ENCODE assay signal across 11 cellular contexts in the genomic region with DNA sequence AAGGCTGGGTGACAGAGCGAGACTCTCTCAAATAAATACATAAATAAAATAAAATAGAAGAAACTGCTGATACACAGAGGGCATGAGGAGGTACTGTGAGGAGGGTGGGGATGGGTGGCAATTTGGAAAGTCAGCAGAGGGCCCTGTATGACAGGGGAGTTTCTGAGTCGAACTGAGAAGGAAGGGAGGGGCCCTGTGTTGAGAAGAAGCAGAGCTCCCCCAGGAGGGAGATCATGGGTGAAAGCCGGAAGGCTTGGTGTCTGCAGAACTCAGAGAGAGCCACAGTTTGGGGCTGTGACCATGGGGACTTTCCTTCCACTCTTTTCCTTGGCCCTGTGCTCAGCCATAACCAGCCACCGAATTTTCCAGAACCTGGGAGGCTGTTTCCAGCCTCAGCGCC. TPM values are rescaled to one million over a fixed set of nuclear protein-coding genes. Genes with fewer than 3 reads are reported as not detected.
DNase-seq lines count a peak whose midpoint lies in the region; ATAC-seq, FAIRE-seq and TF ChIP-seq lines count a peak whose summit lies in the region.
"Had no signal": no experiment of that assay in that cellular context is flagged by ENCODE, and none has a peak within 500 bp of the region (broad histone marks: within the 10 kb centered on the region; RNA-seq: fewer than 3 reads in every experiment).

No MANE protein-coding gene starts in this region.

- TF ChIP-seq RAD21 in HepG2 (CRISPR knock-in tag; IDR thresholded peaks at IDR 0.05): no peak

- H3K9me3 ChIP-seq in esophagus squamous epithelium (no peaks in the 10 kb centered on the region), suprapubic skin (no peaks in the 10 kb centered on the region), HepG2 (ENCODE audit: low read length) (no peaks in the 10 kb centered on the region)

- no peaks in the 10 kb centered on the region for H3K27me3 ChIP-seq in esophagus squamous epithelium
- no peaks in the 10 kb centered on the region for H3K27me3 ChIP-seq in suprapubic skin
- H3K27me3 ChIP-seq in HepG2 (ENCODE audit: control insufficient read depth in 1 of 2, insufficient read depth in 2 of 2, low read length in 2 of 2): peaks cover 2 to 31% of the 10 kb centered on the region in 2 experiments
- H3K27me3 ChIP-seq: neural progenitor cell had no signal

- 61 to 66% methylated on average over 5 of the region's 5 CpGs for WGBS in esophagus squamous epithelium, 2 donors
- 79% methylated on average over 5 of the region's 5 CpGs for WGBS in suprapubic skin
- WGBS in HepG2 (ENCODE audit: low lambda C conversion rate): 51% methylated on average over 5 of the region's 5 CpGs

- H3K27ac ChIP-seq in esophagus squamous epithelium (peak overlapping the region; percentile 77 to 86 (median 81)), suprapubic skin (peak overlapping the region; percentile 43), HepG2 (ENCODE audit: extremely low read length, insufficient read depth, low read length) (no peak overlapping the region)
- H3K27ac ChIP-seq: neural progenitor cell had no signal

- intact Hi-C loops in esophagus squamous epithelium (cut with DNase I) (no loop called here), HepG2 (cut with micrococcal nuclease; ENCODE audit: unreplicated experiment) (no loop called here)

- POLR2A ChIA-PET in activated CD4-positive, alpha-beta T cell treated with anti-CD3 and anti-CD28 coated beads, Interleukin-2, amount 10 ng/mL, durations not matched to agents 7 days and 5 days (lab: Charles Lee): no interaction called here
- POLR2A ChIA-PET in HepG2 (lab: Yijun Ruan, JAX): no interaction called here

- ATAC-seq in activated T-cell treated with anti-CD3 and anti-CD28 coated beads, Interleukin-2, amount 50 U/mL, for 4 hours: peak in 1 of 2 donors; percentile 21
- no peak for ATAC-seq in HepG2

- TF ChIP-seq POLR2A in esophagus squamous epithelium (IDR thresholded peaks at IDR 0.05) (no peak), suprapubic skin (IDR thresholded peaks at IDR 0.05) (no peak), HepG2 (IDR thresholded peaks at IDR 0.05; ENCODE audit: insufficient read depth in 1 of 2, low read depth in 2 of 2, low read length in 2 of 2) (no peak)

- H2AFZ ChIP-seq in HepG2 (ENCODE audit: low read length): no peak overlapping the region
- H2AFZ ChIP-seq: neural progenitor cell had no signal

- H3K9ac ChIP-seq in HepG2 (ENCODE audit: insufficient read depth, low read depth, low read length): no peak overlapping the region
- H3K9ac ChIP-seq: neural progenitor cell had no signal

- FAIRE-seq in HepG2 (lab: Jason Lieb, UNC): no peak
- FAIRE-seq: astrocyte had no signal

- H3K36me3 ChIP-seq in esophagus squamous epithelium (no peaks in the 10 kb centered on the region), suprapubic skin (no peaks in the 10 kb centered on the region), HepG2 (replicated peaks in 1 of 2; ENCODE audit: control insufficient read depth in 1 of 2, insufficient read depth in 2 of 2, low read length in 2 of 2) (no peaks in the 10 kb centered on the region)
- H3K36me3 ChIP-seq: neural progenitor cell had no signal

- H3K27ac Mint-ChIP-seq in activated CD4-positive, alpha-beta T cell treated with anti-CD3 and anti-CD28 coated beads, Interleukin-2, amount 10 ng/mL, durations not matched to agents 7 days and 5 days: peak overlapping the region; percentile 19

- H3K4me2 ChIP-seq in HepG2 (ENCODE audit: low read depth, low read length): no peak overlapping the region
- H3K4me2 ChIP-seq: neural progenitor cell had no signal

- H3K4me1 ChIP-seq in esophagus squamous epithelium (peaks cover 30 to 85% (median 44%) of the 10 kb centered on the region in 3 donors), suprapubic skin (peaks cover 38% of the 10 kb centered on the region), HepG2 (ENCODE audit: insufficient read depth, low read length) (peaks cover 92% of the 10 kb centered on the region)
- H3K4me1 ChIP-seq: neural progenitor cell had no signal

- H3K4me3 ChIP-seq in esophagus squamous epithelium (no peak overlapping the region), suprapubic skin (no peak overlapping the region), HepG2 (replicated peaks in 1 of 3; ENCODE audit: insufficient read depth in 1 of 3, low read depth in 2 of 3, low read length in 3 of 3) (no peak overlapping the region)
- H3K4me3 ChIP-seq: neural progenitor cell had no signal

- no peaks in the 10 kb centered on the region for H3K79me2 ChIP-seq in HepG2 (ENCODE audit: insufficient read depth, low read length)

- DNase-seq in activated T-cell treated with anti-CD3 and anti-CD28 coated beads, Interleukin-2, amount 50 U/mL, for 4 hours: peak; percentile 19
- DNase-seq in activated T-cell treated with anti-CD3 and anti-CD28 coated beads for 4 hours: no peak
- peak; percentile 42 for DNase-seq in activated CD4-positive, alpha-beta T cell treated with anti-CD3 and anti-CD28 coated beads, Interleukin-2, amount 10 ng/mL, durations not matched to agents 7 days and 5 days
- DNase-seq in esophagus squamous epithelium (lab: John Stamatoyannopoulos, UW): no peak
- no peak for DNase-seq in suprapubic skin (ENCODE audit: low spot score in 2 of 2)
- DNase-seq in HepG2 (ENCODE audit: low spot score): no peak
- no peak for DNase-seq in HCEC 1CT
- DNase-seq in NCI-H510A treated with DMSO at 0.1 percent for 48 hours (lab: John Stamatoyannopoulos, UW): no peak

- no peaks in the 10 kb centered on the region for H3K36me3 Mint-ChIP-seq in activated T-cell treated with anti-CD3 and anti-CD28 coated beads, Interleukin-2, amount 50 U/mL, for 4 hours (ENCODE audit: insufficient read depth)
- peaks cover 3% of the 10 kb centered on the region for H3K36me3 Mint-ChIP-seq in activated CD4-positive, alpha-beta T cell treated with anti-CD3 and anti-CD28 coated beads, Interleukin-2, amount 10 ng/mL, durations not matched to agents 7 days and 5 days (ENCODE audit: low read depth)
- H3K36me3 Mint-ChIP-seq: neural progenitor cell had no signal

- in situ Hi-C loops in HepG2 (cut with HindIII; ENCODE audit: extremely low pct_ligation_motif_present, low pct_unique_long_range_greater_than_20kb): no loop called here

- H3K4me1 Mint-ChIP-seq in activated T-cell treated with anti-CD3 and anti-CD28 coated beads, Interleukin-2, amount 50 U/mL, for 4 hours (ENCODE audit: low read depth): peaks cover 58% of the 10 kb centered on the region
- peaks cover 59% of the 10 kb centered on the region for H3K4me1 Mint-ChIP-seq in activated CD4-positive, alpha-beta T cell treated with anti-CD3 and anti-CD28 coated beads, Interleukin-2, amount 10 ng/mL, durations not matched to agents 7 days and 5 days

- no peak for TF ChIP-seq EP300 in suprapubic skin (IDR thresholded peaks at IDR 0.05)
- no peak for TF ChIP-seq EP300 in HepG2 (IDR thresholded peaks at IDR 0.05; ENCODE audit: low read depth in 2 of 2, low read length in 2 of 2)
- TF ChIP-seq EP300 in HepG2 (CRISPR knock-in tag; IDR thresholded peaks at IDR 0.05; ENCODE audit: borderline replicate concordance): no peak

- no peaks in the 10 kb centered on the region for H3K27me3 Mint-ChIP-seq in activated T-cell treated with anti-CD3 and anti-CD28 coated beads, Interleukin-2, amount 50 U/mL, for 4 hours (ENCODE audit: low read depth)
- no peaks in the 10 kb centered on the region for H3K27me3 Mint-ChIP-seq in activated CD4-positive, alpha-beta T cell treated with anti-CD3 and anti-CD28 coated beads, Interleukin-2, amount 10 ng/mL, durations not matched to agents 7 days and 5 days

- no TSS peak for BruUV-seq in HepG2 (replicated peaks; lab: Mats Ljungman, UMichigan)

- H4K20me1 ChIP-seq in HepG2 (ENCODE audit: insufficient read depth, low read length): no peaks in the 10 kb centered on the region

- CTCF ChIA-PET in activated CD4-positive, alpha-beta T cell treated with anti-CD3 and anti-CD28 coated beads, Interleukin-2, amount 10 ng/mL, durations not matched to agents 7 days and 5 days (lab: Charles Lee): interaction anchor here (1.0 to 1.5 kb wide), 6 partner anchors 9 to 160 kb away, joined by 3 to 5 read pairs (median 4); no protein-coding TSS in a partner anchor
- CTCF ChIA-PET in HepG2 (lab: Yijun Ruan, JAX; ENCODE audit: low intra/inter-chr PET ratio, low total read pairs): no interaction called here

- TF ChIP-seq CTCF in esophagus squamous epithelium (IDR thresholded peaks at IDR 0.05) (no peak), suprapubic skin (IDR thresholded peaks at IDR 0.05) (no peak), HepG2 (CRISPR knock-in tag; IDR thresholded peaks at IDR 0.05) (no peak)

- no peaks in the 10 kb centered on the region for H3K9me3 Mint-ChIP-seq in activated T-cell treated with anti-CD3 and anti-CD28 coated beads, Interleukin-2, amount 50 U/mL, for 4 hours
- no peaks in the 10 kb centered on the region for H3K9me3 Mint-ChIP-seq in activated CD4-positive, alpha-beta T cell treated with anti-CD3 and anti-CD28 coated beads, Interleukin-2, amount 10 ng/mL, durations not matched to agents 7 days and 5 days
- H3K9me3 Mint-ChIP-seq: H9, neural progenitor cell had no signal

- H3K4me3 Mint-ChIP-seq in activated T-cell treated with anti-CD3 and anti-CD28 coated beads, Interleukin-2, amount 50 U/mL, for 4 hours: no peak overlapping the region
- no peak overlapping the region for H3K4me3 Mint-ChIP-seq in activated CD4-positive, alpha-beta T cell treated with anti-CD3 and anti-CD28 coated beads, Interleukin-2, amount 10 ng/mL, durations not matched to agents 7 days and 5 days
- H3K4me3 Mint-ChIP-seq: H9, neural progenitor cell had no signal

RNA-seq across cellular contexts. Expression of a gene that starts 24.8 kb away (rescaled TPM):
- 10 to 100 TPM; 13.1 to 17.7 (median 14.7) TPM for total RNA-seq in activated T-cell treated with anti-CD3 and anti-CD28 coated beads, Interleukin-2, amount 50 U/mL, for 4 hours
- 1 to 10 TPM; 7.1 to 7.9 TPM for total RNA-seq in activated CD4-positive, alpha-beta T cell treated with anti-CD3 and anti-CD28 coated beads, Interleukin-2, amount 10 ng/mL, durations not matched to agents 7 days and 5 days
- total RNA-seq in esophagus squamous epithelium (10 to 100 TPM in 2 of 4 donors, 1 to 10 TPM in 2; 4.4 to 16.6 (median 10.7) TPM), suprapubic skin (10 to 100 TPM in 3 of 4 donors, 1 to 10 TPM in 1; 8.3 to 27.1 (median 11.1) TPM), HepG2 (2016; rRNA removed; fragmentation: Illumina TruSeq; extraction: Trizol) (2.5 and 3.1 TPM in 2 replicates)
- total RNA-seq in HepG2 (2016; cell fraction: cytosol; rRNA removed; fragmentation: Illumina TruSeq; extraction: Trizol; ENCODE audit: low read depth): 0.91 and 1.1 TPM in 2 replicates
- total RNA-seq in HepG2 (2016; cell fraction: insoluble cytoplasmic fraction; rRNA removed; fragmentation: Illumina TruSeq; extraction: Trizol): 2.3 and 2.5 TPM in 2 replicates
- total RNA-seq in HepG2 (2016; cell fraction: membrane; rRNA removed; fragmentation: Illumina TruSeq; extraction: Trizol): 1.3 and 1.6 TPM in 2 replicates
- 3.2 and 3.5 TPM in 2 replicates for total RNA-seq in HepG2 (2016; cell fraction: nucleus; rRNA removed; fragmentation: Illumina TruSeq; extraction: Trizol)
- 2.0 and 2.5 TPM in 2 replicates for polyA plus RNA-seq in HepG2 (2011; rRNA removed)
- 1.4 and 1.6 TPM in 2 replicates for polyA plus RNA-seq in HepG2 (2011; cell fraction: cytosol; rRNA removed)
- 5.5 and 8.2 TPM in 2 replicates for polyA plus RNA-seq in HepG2 (2011; cell fraction: nucleus; rRNA removed)
- 2.8 and 2.9 TPM in 2 replicates for polyA plus RNA-seq in HepG2 (2012)
- 0.11 and 0.15 TPM in 2 replicates for polyA plus RNA-seq in HepG2 (2016; cell fraction: cytosol; fragmentation: Illumina TruSeq; extraction: Trizol; ENCODE audit: low read depth)
- 1.6 and 2.1 TPM in 2 replicates for polyA plus RNA-seq in HepG2 (2016; cell fraction: insoluble cytoplasmic fraction; fragmentation: Illumina TruSeq; extraction: Trizol; ENCODE audit: low read depth)
- 0.37 and 0.58 TPM in 2 replicates for polyA plus RNA-seq in HepG2 (2016; cell fraction: membrane; fragmentation: Illumina TruSeq; extraction: Trizol; ENCODE audit: low read depth)
- polyA plus RNA-seq in HepG2 (2016; cell fraction: nucleus; fragmentation: Illumina TruSeq; extraction: Trizol; ENCODE audit: insufficient read depth, low read depth): 2.7 and 3.5 TPM in 2 replicates
- 4.5 and 14.2 TPM in 2 replicates for polyA minus RNA-seq in HepG2 (2011; rRNA and poly(A)+ RNA removed; ENCODE audit: low replicate concordance)
- 2.9 and 3.2 TPM in 2 replicates for polyA minus RNA-seq in HepG2 (2011; cell fraction: cytosol; rRNA and poly(A)+ RNA removed)
- 9.5 and 11.9 TPM in 2 replicates for polyA minus RNA-seq in HepG2 (2011; cell fraction: nucleus; rRNA and poly(A)+ RNA removed)

Comparison
In these comparisons a context has a peak if more than half of its experiments do, and no peak if none do; other contexts are left out.
1. DNase-seq: peak in activated T-cell treated with anti-CD3 and anti-CD28 coated beads, Interleukin-2, amount 50 U/mL, for 4 hours (single experiment) and activated CD4-positive, alpha-beta T cell treated with anti-CD3 and anti-CD28 coated beads, Interleukin-2, amount 10 ng/mL, durations not matched to agents 7 days and 5 days (single experiment); none in activated T-cell treated with anti-CD3 and anti-CD28 coated beads for 4 hours (single experiment), esophagus squamous epithelium (single experiment), suprapubic skin (0 of 2), HepG2 (single experiment), HCEC 1CT (single experiment) and NCI-H510A treated with DMSO at 0.1 percent for 48 hours (single experiment).